In the genomic region with DNA sequence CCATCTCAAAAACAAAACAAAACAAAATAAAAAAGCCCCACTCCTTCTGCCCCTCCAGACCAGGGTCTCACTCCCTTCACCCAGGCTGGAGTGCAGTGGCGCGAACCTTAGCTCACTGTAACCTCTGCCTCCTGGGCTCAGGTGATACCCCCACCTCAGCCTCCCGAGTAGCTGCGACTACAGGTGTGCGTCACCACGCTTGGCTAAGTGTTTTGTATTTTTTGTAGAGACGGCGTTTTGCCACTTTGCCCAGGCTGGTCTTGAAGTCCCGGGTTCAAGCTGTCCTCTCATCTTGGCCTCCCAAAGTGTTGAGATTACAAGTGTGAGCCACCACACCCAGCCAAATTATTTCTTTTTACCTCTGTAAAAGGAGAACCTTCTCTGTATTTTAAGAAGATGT, we compare ENCODE assay signal across 25 cellular contexts.
DNase-seq lines count a peak whose midpoint lies in the region; ATAC-seq, FAIRE-seq and TF ChIP-seq lines count a peak whose summit lies in the region.
"Had no signal": no experiment of that assay in that cellular context is flagged by ENCODE, and none has a peak within 500 bp of the region (broad histone marks: within the 10 kb centered on the region; RNA-seq: fewer than 3 reads in every experiment).

No MANE protein-coding gene starts in this region.

- no TSS peak for BruUV-seq in HepG2 (replicated peaks; lab: Mats Ljungman, UMichigan)

- intact Hi-C loops in HepG2 (cut with micrococcal nuclease; ENCODE audit: unreplicated experiment) (no loop called here), right lobe of liver (cut with DNase I) (no loop called here)
- intact Hi-C loops in dendritic cell treated with granulocyte-macrophage colony-stimulating factor and Interleukin-4, amounts not matched to agents 40 ng/mL and 50 ng/mL, for 4 days (cut with micrococcal nuclease) = loop anchor here (10.0 kb wide), 1 partner anchor 107 kb away; a partner anchor contains a TSS

- peak overlapping the region; percentile 69 to 73 for H3K27ac Mint-ChIP-seq in T-cell
- peak overlapping the region; percentile 30 for H3K27ac Mint-ChIP-seq in dendritic cell treated with granulocyte-macrophage colony-stimulating factor and Interleukin-4, amounts not matched to agents 40 ng/mL and 50 ng/mL, for 4 days
- no peak overlapping the region for H3K27ac Mint-ChIP-seq in endothelial cell (ENCODE audit: unreplicated experiment)

- no peaks in the 10 kb centered on the region for H3K9me3 Mint-ChIP-seq in T-cell
- H3K9me3 Mint-ChIP-seq in dendritic cell treated with granulocyte-macrophage colony-stimulating factor and Interleukin-4, amounts not matched to agents 40 ng/mL and 50 ng/mL, for 4 days = no peaks in the 10 kb centered on the region
- H3K9me3 Mint-ChIP-seq in endothelial cell (ENCODE audit: unreplicated experiment) = no peaks in the 10 kb centered on the region
- H3K9me3 Mint-ChIP-seq: activated T-cell treated with anti-CD3 and anti-CD28 coated beads, Interleukin-2, amount 50 U/mL, for 4 hours; H9 had no signal

- no peak overlapping the region for H3K4me3 Mint-ChIP-seq in T-cell
- no peak overlapping the region for H3K4me3 Mint-ChIP-seq in dendritic cell treated with granulocyte-macrophage colony-stimulating factor and Interleukin-4, amounts not matched to agents 40 ng/mL and 50 ng/mL, for 4 days
- no peak overlapping the region for H3K4me3 Mint-ChIP-seq in endothelial cell (ENCODE audit: unreplicated experiment)
- H3K4me3 Mint-ChIP-seq: H9 had no signal

- H2AFZ ChIP-seq in HepG2 (ENCODE audit: low read length) = no peak overlapping the region
- H2AFZ ChIP-seq: hepatocyte, parathyroid adenoma had no signal

- peaks cover 2 to 3% of the 10 kb centered on the region in 2 experiments; a peak in 1 of 5 replicates for H3K36me3 ChIP-seq in HepG2 (replicated peaks in 1 of 2; ENCODE audit: control insufficient read depth in 1 of 2, insufficient read depth in 2 of 2, low read length in 2 of 2)
- H3K36me3 ChIP-seq in right lobe of liver = no peaks in the 10 kb centered on the region
- H3K36me3 ChIP-seq in H7 (replicated peaks; ENCODE audit: control insufficient read depth, insufficient read depth, low read length) = no peaks in the 10 kb centered on the region
- H3K36me3 ChIP-seq: thyroid gland, WERI-Rb-1 had no signal

- TF ChIP-seq RAD21 in HepG2 (CRISPR knock-in tag; IDR thresholded peaks at IDR 0.05) = no peak

- DNase-seq in HepG2 (ENCODE audit: low spot score) (no peak), right lobe of liver (no peak), T-cell (no peak), endothelial cell (ENCODE audit: low spot score) (no peak), H7 (no peak), midbrain (lab: John Stamatoyannopoulos, UW) (no peak)
- DNase-seq: activated CD4-positive, alpha-beta T cell treated with anti-CD3 and anti-CD28 coated beads, Interleukin-2, amount 50 U/mL, for 48 hours; activated T-cell treated with anti-CD3 and anti-CD28 coated beads, Interleukin-2, amount 50 U/mL, for 4 hours; DMS 273 treated with DMSO at 0.1 percent for 48 hours; effector memory CD4-positive, alpha-beta T cell; esophagus squamous epithelium; H9; NCI-H1092; NCI-H187; NCI-H69; right cardiac atrium; stimulated activated CD4-positive, alpha-beta T cell treated with anti-CD3 and anti-CD28 coated beads, Interleukin-4, amount 100 ng/mL, for 1 hour; stimulated activated naive CD4-positive, alpha-beta T cell treated with Interleukin-2 at 50 U/mL for 16 hours; thyroid gland; WERI-Rb-1 had no signal

- H3K27me3 Mint-ChIP-seq in T-cell (no peaks in the 10 kb centered on the region), endothelial cell (ENCODE audit: unreplicated experiment) (no peaks in the 10 kb centered on the region)
- no peaks in the 10 kb centered on the region for H3K27me3 Mint-ChIP-seq in dendritic cell treated with granulocyte-macrophage colony-stimulating factor and Interleukin-4, amounts not matched to agents 40 ng/mL and 50 ng/mL, for 4 days

- FAIRE-seq in HepG2 (lab: Jason Lieb, UNC) = no peak
- FAIRE-seq: frontal cortex, GM19239 had no signal

- no peaks in the 10 kb centered on the region; the same call in 1 of the 2 replicates for H4K20me1 ChIP-seq in HepG2 (ENCODE audit: insufficient read depth, low read length)

- H3K79me2 ChIP-seq in HepG2 (ENCODE audit: insufficient read depth, low read length) = peaks cover 73% of the 10 kb centered on the region

- in situ Hi-C loops in HepG2 (cut with HindIII; ENCODE audit: extremely low pct_ligation_motif_present, low pct_unique_long_range_greater_than_20kb) = no loop called here

- H3K9me3 ChIP-seq in HepG2 (ENCODE audit: low read length) (no peaks in the 10 kb centered on the region), right lobe of liver (no peaks in the 10 kb centered on the region)
- H3K9me3 ChIP-seq: esophagus squamous epithelium, thyroid gland had no signal

- TF ChIP-seq EP300 in HepG2 (IDR thresholded peaks at IDR 0.05; ENCODE audit: low read depth in 2 of 2, low read length in 2 of 2) (no peak), HepG2 (CRISPR knock-in tag; IDR thresholded peaks at IDR 0.05; ENCODE audit: borderline replicate concordance) (no peak)

- peaks cover 17% of the 10 kb centered on the region for H3K36me3 Mint-ChIP-seq in T-cell
- H3K36me3 Mint-ChIP-seq in dendritic cell treated with granulocyte-macrophage colony-stimulating factor and Interleukin-4, amounts not matched to agents 40 ng/mL and 50 ng/mL, for 4 days (ENCODE audit: low read depth) = peaks cover 18% of the 10 kb centered on the region
- no peaks in the 10 kb centered on the region for H3K36me3 Mint-ChIP-seq in endothelial cell (ENCODE audit: low read depth, unreplicated experiment)

- POLR2A ChIA-PET in HepG2 (lab: Yijun Ruan, JAX) (no interaction called here), T-cell (lab: Charles Lee) (interaction anchor here in 1 of 2 donors (0.7 kb wide), 1 partner anchor 1527 kb away, joined by 3 read pairs; no protein-coding TSS in a partner anchor)

- 96% methylated on average over 9 of the region's 9 CpGs for WGBS in HepG2 (ENCODE audit: low lambda C conversion rate)
- 86% methylated on average over 1 of the region's 9 CpGs for WGBS in right lobe of liver (ENCODE audit: insufficient coverage, low coverage, low lambda C conversion rate, missing lambda C conversion rate)

- H3K27me3 ChIP-seq in HepG2 (ENCODE audit: control insufficient read depth in 1 of 2, insufficient read depth in 2 of 2, low read length in 2 of 2) (no peaks in the 10 kb centered on the region), right lobe of liver (no peaks in the 10 kb centered on the region), H7 (ENCODE audit: control insufficient read depth, insufficient read depth, low read length) (no peaks in the 10 kb centered on the region)
- H3K27me3 ChIP-seq: esophagus squamous epithelium, hepatocyte, thyroid gland had no signal

- no peak for TF ChIP-seq CTCF in HepG2 (CRISPR knock-in tag; IDR thresholded peaks at IDR 0.05)
- TF ChIP-seq CTCF in right lobe of liver (IDR thresholded peaks at IDR 0.05) = no peak
- TF ChIP-seq CTCF in endothelial cell (IDR thresholded peaks at IDR 0.05; ENCODE audit: unreplicated experiment) = no peak

- TF ChIP-seq POLR2A in HepG2 (IDR thresholded peaks at IDR 0.05; ENCODE audit: insufficient read depth in 1 of 2, low read depth in 2 of 2, low read length in 2 of 2) (no peak), right lobe of liver (IDR thresholded peaks at IDR 0.05) (no peak)

- H3K9ac ChIP-seq in HepG2 (ENCODE audit: insufficient read depth, low read depth, low read length) = no peak overlapping the region
- H3K9ac ChIP-seq: parathyroid adenoma had no signal

- CTCF ChIA-PET in HepG2 (lab: Yijun Ruan, JAX; ENCODE audit: low intra/inter-chr PET ratio, low total read pairs) = no interaction called here
- CTCF ChIA-PET in T-cell (lab: Charles Lee) = interaction anchor here in 1 of 2 donors (0.6 kb wide), 1 partner anchor 339 kb away, joined by 4 read pairs; no protein-coding TSS in a partner anchor

- peaks cover 64 to 77% (median 64%) of the 10 kb centered on the region in 3 donors for H3K4me1 Mint-ChIP-seq in T-cell
- peaks cover 38% of the 10 kb centered on the region for H3K4me1 Mint-ChIP-seq in dendritic cell treated with granulocyte-macrophage colony-stimulating factor and Interleukin-4, amounts not matched to agents 40 ng/mL and 50 ng/mL, for 4 days (ENCODE audit: low read depth)
- H3K4me1 Mint-ChIP-seq in endothelial cell (ENCODE audit: unreplicated experiment) = peaks cover 24% of the 10 kb centered on the region

- peaks cover 12% of the 10 kb centered on the region; the same call in 1 of the 2 replicates for H3K4me1 ChIP-seq in HepG2 (ENCODE audit: insufficient read depth, low read length)
- peaks cover 0 to 6% (median 0%) of the 10 kb centered on the region in 4 donors for H3K4me1 ChIP-seq in right lobe of liver
- H3K4me1 ChIP-seq: thyroid gland had no signal

- ATAC-seq in HepG2 = no peak
- no peak for ATAC-seq in right lobe of liver
- no peak for ATAC-seq in T-cell (replicated peaks in 1 of 4)
- ATAC-seq: activated T-cell treated with anti-CD3 and anti-CD28 coated beads, Interleukin-2, amount 50 U/mL, for 4 hours; right cardiac atrium had no signal

- no peak overlapping the region for H3K27ac ChIP-seq in HepG2 (ENCODE audit: extremely low read length, insufficient read depth, low read length)
- H3K27ac ChIP-seq in right lobe of liver = no peak overlapping the region
- H3K27ac ChIP-seq: hepatocyte, parathyroid adenoma, thyroid gland, WERI-Rb-1 had no signal

- H3K4me2 ChIP-seq in HepG2 (ENCODE audit: low read depth, low read length) = no peak overlapping the region
- H3K4me2 ChIP-seq: hepatocyte had no signal

- no peak overlapping the region for H3K4me3 ChIP-seq in HepG2 (replicated peaks in 1 of 3; ENCODE audit: insufficient read depth in 1 of 3, low read depth in 2 of 3, low read length in 3 of 3)
- H3K4me3 ChIP-seq in right lobe of liver = no peak overlapping the region
- H3K4me3 ChIP-seq in H7 (ENCODE audit: insufficient read depth, low read depth, low read length) = no peak overlapping the region
- H3K4me3 ChIP-seq: esophagus squamous epithelium, hepatocyte, thyroid gland had no signal

TF ChIP-seq in HepG2, 621 proteins besides CTCF, POLR2A, EP300 and RAD21 (continues in another document):
- no peak for TF ChIP-seq ONECUT2 (CRISPR knock-in tag; IDR thresholded peaks at IDR 0.05)
- no peak for TF ChIP-seq CREB1 (IDR thresholded peaks at IDR 0.05)
- TF ChIP-seq CREB1 (CRISPR knock-in tag; IDR thresholded peaks at IDR 0.05) = no peak
- no peak for TF ChIP-seq ZNF138 (CRISPR knock-in tag; IDR thresholded peaks at IDR 0.05; ENCODE audit: low read depth)
- TF ChIP-seq ZNF317 (CRISPR knock-in tag; IDR thresholded peaks at IDR 0.05) = no peak
- peak; percentile 29; the same call in 1 of the 2 replicates for TF ChIP-seq ZMYM3 (CRISPR knock-in tag; IDR thresholded peaks at IDR 0.05)
- TF ChIP-seq ZNF460 (CRISPR knock-in tag; IDR thresholded peaks at IDR 0.05; ENCODE audit: borderline replicate concordance) = peak; percentile 43; the same call in 1 of the 2 replicates
- TF ChIP-seq MAFK (conservative IDR thresholded peaks at IDR 0.05 in 1 of 2, IDR thresholded peaks at IDR 0.05 in 1 of 2; ENCODE audit: low read length in 2 of 2) = no peak
- TF ChIP-seq KLF16 (CRISPR knock-in tag; IDR thresholded peaks at IDR 0.05) = no peak
